Comparison of ENCODE assay signal across 1 cellular context in the genomic region with DNA sequence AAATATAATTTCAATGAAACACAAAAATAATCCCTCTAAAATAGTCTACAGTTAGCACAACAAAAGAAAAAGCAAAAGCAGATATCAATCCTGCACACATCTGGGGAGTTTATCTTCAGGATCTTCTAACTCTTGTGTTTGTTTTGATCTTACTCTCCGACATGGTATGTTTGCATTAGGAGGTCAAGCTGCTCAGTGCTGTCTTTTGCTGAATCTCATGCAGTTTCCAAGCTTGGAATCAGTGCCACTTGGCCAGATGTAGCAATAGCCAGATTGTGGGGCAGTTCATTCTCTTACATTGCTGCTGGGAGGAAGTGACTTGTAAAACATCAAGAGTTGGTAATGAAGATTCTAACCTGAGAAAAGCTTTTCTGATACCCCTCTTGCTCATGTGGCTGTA.
TF ChIP-seq lines count a peak whose summit lies in the region.

No MANE protein-coding gene starts in this region.

TF ChIP-seq in PFSK-1, 5 proteins besides CTCF, POLR2A, EP300 and RAD21 (continued from another document):
- TF ChIP-seq, protein P1, sequence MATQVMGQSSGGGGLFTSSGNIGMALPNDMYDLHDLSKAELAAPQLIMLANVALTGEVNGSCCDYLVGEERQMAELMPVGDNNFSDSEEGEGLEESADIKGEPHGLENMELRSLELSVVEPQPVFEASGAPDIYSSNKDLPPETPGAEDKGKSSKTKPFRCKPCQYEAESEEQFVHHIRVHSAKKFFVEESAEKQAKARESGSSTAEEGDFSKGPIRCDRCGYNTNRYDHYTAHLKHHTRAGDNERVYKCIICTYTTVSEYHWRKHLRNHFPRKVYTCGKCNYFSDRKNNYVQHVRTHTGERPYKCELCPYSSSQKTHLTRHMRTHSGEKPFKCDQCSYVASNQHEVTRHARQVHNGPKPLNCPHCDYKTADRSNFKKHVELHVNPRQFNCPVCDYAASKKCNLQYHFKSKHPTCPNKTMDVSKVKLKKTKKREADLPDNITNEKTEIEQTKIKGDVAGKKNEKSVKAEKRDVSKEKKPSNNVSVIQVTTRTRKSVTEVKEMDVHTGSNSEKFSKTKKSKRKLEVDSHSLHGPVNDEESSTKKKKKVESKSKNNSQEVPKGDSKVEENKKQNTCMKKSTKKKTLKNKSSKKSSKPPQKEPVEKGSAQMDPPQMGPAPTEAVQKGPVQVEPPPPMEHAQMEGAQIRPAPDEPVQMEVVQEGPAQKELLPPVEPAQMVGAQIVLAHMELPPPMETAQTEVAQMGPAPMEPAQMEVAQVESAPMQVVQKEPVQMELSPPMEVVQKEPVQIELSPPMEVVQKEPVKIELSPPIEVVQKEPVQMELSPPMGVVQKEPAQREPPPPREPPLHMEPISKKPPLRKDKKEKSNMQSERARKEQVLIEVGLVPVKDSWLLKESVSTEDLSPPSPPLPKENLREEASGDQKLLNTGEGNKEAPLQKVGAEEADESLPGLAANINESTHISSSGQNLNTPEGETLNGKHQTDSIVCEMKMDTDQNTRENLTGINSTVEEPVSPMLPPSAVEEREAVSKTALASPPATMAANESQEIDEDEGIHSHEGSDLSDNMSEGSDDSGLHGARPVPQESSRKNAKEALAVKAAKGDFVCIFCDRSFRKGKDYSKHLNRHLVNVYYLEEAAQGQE (IDR thresholded peaks at IDR 0.05; ENCODE audit: insufficient read depth in 1 of 2, low read depth in 2 of 2, low read length in 2 of 2), result no peak
